3 cellular contexts compared by ENCODE assay signal in the genomic region with DNA sequence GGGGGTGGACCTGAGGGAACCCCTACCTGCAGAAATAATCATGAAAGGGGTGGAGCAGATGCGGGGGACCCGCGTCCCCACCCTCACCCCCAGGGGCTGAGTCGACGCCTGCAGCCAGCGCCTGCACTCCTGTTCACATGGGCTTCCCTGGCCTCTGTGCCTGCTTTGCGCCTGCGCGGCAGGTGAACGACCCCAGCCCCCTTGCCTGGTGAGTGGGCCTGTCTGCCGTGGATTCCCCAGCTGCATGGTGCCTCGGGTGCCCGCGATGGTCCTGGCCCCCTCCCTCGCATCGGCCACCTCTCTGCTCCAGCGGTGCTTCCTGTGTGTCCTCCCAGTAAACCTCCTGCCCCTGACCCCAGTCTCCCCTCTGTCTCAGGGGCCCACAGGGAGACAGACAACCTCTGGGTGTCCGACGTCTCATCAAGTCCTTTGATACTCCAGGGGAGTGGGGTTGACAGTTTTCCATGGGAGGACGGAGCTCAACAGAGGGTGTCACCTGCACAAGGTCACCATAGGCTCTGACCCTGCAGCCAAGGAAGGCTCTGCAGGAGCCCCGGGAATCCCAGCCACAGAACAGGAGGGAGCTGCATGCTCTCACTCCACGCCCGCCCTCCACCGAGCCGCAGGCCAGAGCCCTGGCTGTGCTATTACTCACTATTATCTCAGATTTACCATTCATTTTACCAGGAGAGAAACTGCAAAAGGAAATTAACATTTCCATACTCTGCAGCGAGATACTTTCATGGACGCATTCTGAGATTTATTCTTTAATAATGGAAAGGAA.
A peak's percentile ranks its signal among the peaks of the same experiment; 100 is the strongest.
TF ChIP-seq lines count a peak whose summit lies in the region.

No MANE protein-coding gene starts in this region.

TF ChIP-seq in HepG2, 621 proteins besides CTCF, POLR2A, EP300 and RAD21:
- TF ChIP-seq NFKB2 (CRISPR knock-in tag; IDR thresholded peaks at IDR 0.05; ENCODE audit: borderline replicate concordance) = 0 out of 2 replicates have a peak, but pooled peaks have one; percentile 1
- TF ChIP-seq FOXM1 (CRISPR knock-in tag; IDR thresholded peaks at IDR 0.05) = no peak
- TF ChIP-seq KDM2A (CRISPR knock-in tag; IDR thresholded peaks at IDR 0.05; ENCODE audit: borderline replicate concordance, low read depth) = 0 out of 2 replicates have a peak, but pooled peaks have one; percentile 26

TF ChIP-seq in HEK293, 187 proteins besides CTCF, POLR2A, EP300 and RAD21:
- TF ChIP-seq ZFP3 (tag by site-specific recombination; IDR thresholded peaks at IDR 0.05; ENCODE audit: low read depth) = no peak
- TF ChIP-seq ZNF843 (tag by site-specific recombination; IDR thresholded peaks at IDR 0.05) = no peak
- TF ChIP-seq ZIC2 (tag by site-specific recombination; IDR thresholded peaks at IDR 0.05) = peak; percentile 74
- no peak for TF ChIP-seq ZFP37 (tag by site-specific recombination; IDR thresholded peaks at IDR 0.05)
- no peak for TF ChIP-seq PRDM1 (tag by site-specific recombination; IDR thresholded peaks at IDR 0.05)
- TF ChIP-seq, protein P1, sequence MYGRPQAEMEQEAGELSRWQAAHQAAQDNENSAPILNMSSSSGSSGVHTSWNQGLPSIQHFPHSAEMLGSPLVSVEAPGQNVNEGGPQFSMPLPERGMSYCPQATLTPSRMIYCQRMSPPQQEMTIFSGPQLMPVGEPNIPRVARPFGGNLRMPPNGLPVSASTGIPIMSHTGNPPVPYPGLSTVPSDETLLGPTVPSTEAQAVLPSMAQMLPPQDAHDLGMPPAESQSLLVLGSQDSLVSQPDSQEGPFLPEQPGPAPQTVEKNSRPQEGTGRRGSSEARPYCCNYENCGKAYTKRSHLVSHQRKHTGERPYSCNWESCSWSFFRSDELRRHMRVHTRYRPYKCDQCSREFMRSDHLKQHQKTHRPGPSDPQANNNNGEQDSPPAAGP (tag by site-specific recombination; IDR thresholded peaks at IDR 0.05) = no peak
- TF ChIP-seq RBAK (tag by site-specific recombination; IDR thresholded peaks at IDR 0.05) = no peak
- no peak for TF ChIP-seq ZNF221 (tag by site-specific recombination; IDR thresholded peaks at IDR 0.05; ENCODE audit: borderline replicate concordance)
- TF ChIP-seq PRDM10 (tag by site-specific recombination; IDR thresholded peaks at IDR 0.05) = no peak

TF ChIP-seq in WTC11, 78 proteins besides CTCF, POLR2A, EP300 and RAD21:
- TF ChIP-seq IRF2 (CRISPR knock-in tag; IDR thresholded peaks at IDR 0.05; ENCODE audit: borderline replicate concordance, low read depth) (no peak), MXD4 (CRISPR knock-in tag; IDR thresholded peaks at IDR 0.05; ENCODE audit: borderline replicate concordance) (no peak), RELA (CRISPR knock-in tag; IDR thresholded peaks at IDR 0.05; ENCODE audit: borderline replicate concordance) (no peak), NFATC4 (CRISPR knock-in tag; IDR thresholded peaks at IDR 0.05) (no peak)
